ENCODE assay signal across 11 cellular contexts in genomic region chr19:7415163-7415856, GRCh38.
A peak's percentile ranks its signal among the peaks of the same experiment; 100 is the strongest.
DNase-seq lines count a peak whose midpoint lies in the region; ATAC-seq, FAIRE-seq and TF ChIP-seq lines count a peak whose summit lies in the region.
"Had no signal": no experiment of that assay in that cellular context is flagged by ENCODE, and none has a peak within 500 bp of the region (broad histone marks: within the 10 kb centered on the region; RNA-seq: fewer than 3 reads in every experiment).

No MANE protein-coding gene starts in this region.

- H3K14ac ChIP-seq in H1 (ENCODE audit: insufficient read length) = no peak overlapping the region

- no peak overlapping the region for H3K27ac ChIP-seq in CD4-positive, alpha-beta memory T cell (ENCODE audit: low read depth, low read length)
- no peak overlapping the region for H3K27ac ChIP-seq in H1 (ENCODE audit: low read depth, low read length)
- H3K27ac ChIP-seq in naive thymus-derived CD4-positive, alpha-beta T cell (ENCODE audit: low read depth, low read length) = no peak overlapping the region

- no peak overlapping the region for H4K5ac ChIP-seq in H1 (ENCODE audit: insufficient read length, low read depth, low read length)

- H2AFZ ChIP-seq in H1 (ENCODE audit: low read length) = no peak overlapping the region

- H2BK20ac ChIP-seq in H1 (ENCODE audit: low read length) = no peak overlapping the region

- TF ChIP-seq EP300 in H1 (IDR thresholded peaks at IDR 0.05; ENCODE audit: borderline replicate concordance in 1 of 2, low read depth in 2 of 2, low read length in 2 of 2) = no peak

- H3K36me3 Mint-ChIP-seq in CD4-positive, alpha-beta memory T cell = peaks cover 19 to 30% of the 10 kb centered on the region in 2 donors
- H3K36me3 Mint-ChIP-seq in naive thymus-derived CD4-positive, alpha-beta T cell = peaks cover 4 to 28% (median 11%) of the 10 kb centered on the region in 5 donors

- H3K27me3 Mint-ChIP-seq in CD4-positive, alpha-beta memory T cell = no peaks in the 10 kb centered on the region
- no peaks in the 10 kb centered on the region for H3K27me3 Mint-ChIP-seq in naive thymus-derived CD4-positive, alpha-beta T cell

- H3K27me3 ChIP-seq in CD4-positive, alpha-beta memory T cell (ENCODE audit: insufficient read depth, low read length) = no peaks in the 10 kb centered on the region
- H3K27me3 ChIP-seq in H1 (replicated peaks in 1 of 4; ENCODE audit: control insufficient read depth in 3 of 4, extremely low read depth in 1 of 4, insufficient read depth in 3 of 4, low read length in 3 of 4) = no peaks in the 10 kb centered on the region
- H3K27me3 ChIP-seq in naive thymus-derived CD4-positive, alpha-beta T cell (ENCODE audit: control insufficient read depth in 2 of 2, insufficient read depth in 2 of 2, low read length in 2 of 2) = no peaks in the 10 kb centered on the region

- ATAC-seq in naive thymus-derived CD4-positive, alpha-beta T cell = no peak

- no peak overlapping the region for H3K4me2 ChIP-seq in H1 (ENCODE audit: insufficient read depth in 1 of 2, low read depth in 2 of 2, low read length in 2 of 2)

- H4K91ac ChIP-seq in H1 (replicated peaks; ENCODE audit: insufficient read length, low read length) = no peak overlapping the region

- TF ChIP-seq RAD21 in H1 (IDR thresholded peaks at IDR 0.05 in 1 of 2, conservative IDR thresholded peaks at IDR 0.05 in 1 of 2; ENCODE audit: low read depth in 2 of 2, low read length in 2 of 2) = peak in 1 of 2 experiments; percentile 19; a peak in 2 of 4 replicates

- no peak overlapping the region for H3K23ac ChIP-seq in H1 (ENCODE audit: insufficient read length)

- TF ChIP-seq POLR2A in H1 (IDR thresholded peaks at IDR 0.05; ENCODE audit: control extremely low read depth in 1 of 2, low read depth in 2 of 2, low read length in 2 of 2) = no peak

- CTCF ChIA-PET in CD4-positive, alpha-beta memory T cell (lab: Charles Lee; ENCODE audit: partially characterized antibody) = no interaction called here
- CTCF ChIA-PET in H1 (lab: Charles Lee; ENCODE audit: partially characterized antibody) = interaction anchor here (0.6 to 2.0 kb wide), 8 partner anchors 9 to 1097 kb away, joined by 3 to 7 read pairs (median 3); no protein-coding TSS in a partner anchor
- CTCF ChIA-PET in naive thymus-derived CD4-positive, alpha-beta T cell (lab: Charles Lee) = no interaction called here

- peaks cover 20% of the 10 kb centered on the region for H3K36me3 ChIP-seq in CD4-positive, alpha-beta memory T cell (ENCODE audit: insufficient read depth, low read length)
- no peaks in the 10 kb centered on the region for H3K36me3 ChIP-seq in H1 (ENCODE audit: control insufficient read depth in 2 of 4, insufficient read depth in 4 of 4, low read length in 3 of 4)
- H3K36me3 ChIP-seq in naive thymus-derived CD4-positive, alpha-beta T cell (ENCODE audit: control insufficient read depth in 2 of 3, insufficient read depth in 3 of 3, low read length in 3 of 3) = peaks cover 0 to 72% (median 6%) of the 10 kb centered on the region in 3 experiments

- H2BK12ac ChIP-seq in H1 (ENCODE audit: low read depth, low read length) = no peak overlapping the region

- H3K4me1 Mint-ChIP-seq in CD4-positive, alpha-beta memory T cell = peaks cover 20 to 44% (median 23%) of the 10 kb centered on the region in 4 donors
- peaks cover 6 to 69% (median 34%) of the 10 kb centered on the region in 7 donors for H3K4me1 Mint-ChIP-seq in naive thymus-derived CD4-positive, alpha-beta T cell

- H3K9ac ChIP-seq in H1 (replicated peaks in 1 of 4; ENCODE audit: extremely low read depth in 1 of 4, low read depth in 3 of 4, low read length in 3 of 4) = no peak overlapping the region

- no peak overlapping the region for H2BK120ac ChIP-seq in H1 (replicated peaks; ENCODE audit: low read depth, low read length)

- peak in 1 of 3 experiments; percentile 17; a peak in 2 of 4 replicates for TF ChIP-seq CTCF in H1 (IDR thresholded peaks at IDR 0.05; ENCODE audit: control extremely low read depth in 1 of 3, insufficient read depth in 1 of 3, low read depth in 1 of 3, low read length in 3 of 3)

- H3K18ac ChIP-seq in H1 (ENCODE audit: extremely low read depth, low read length) = no peak overlapping the region

- H3K9me3 ChIP-seq in CD4-positive, alpha-beta memory T cell (ENCODE audit: control insufficient read depth in 1 of 2, low read length in 2 of 2) = no peaks in the 10 kb centered on the region
- no peaks in the 10 kb centered on the region for H3K9me3 ChIP-seq in H1 (ENCODE audit: insufficient read depth in 2 of 2, low read depth in 1 of 2, low read length in 1 of 2)
- H3K9me3 ChIP-seq in naive thymus-derived CD4-positive, alpha-beta T cell (ENCODE audit: control insufficient read depth in 2 of 3, low read length in 3 of 3) = no peaks in the 10 kb centered on the region

- no peaks in the 10 kb centered on the region for H3K23me2 ChIP-seq in H1 (ENCODE audit: low read depth, low read length)

- DNase-seq in CD4-positive, alpha-beta memory T cell = no peak
- DNase-seq in NCI-H69 (lab: John Stamatoyannopoulos, UW) (peak; percentile 13), H1 (ENCODE audit: low read depth in 1 of 2, low spot score in 2 of 2) (no peak), putamen (ENCODE audit: low spot score) (no peak), activated T-cell treated with anti-CD3 and anti-CD28 coated beads for 4 hours (no peak), NCI-H2081 (lab: John Stamatoyannopoulos, UW) (no peak), anterior cingulate cortex (lab: John Stamatoyannopoulos, UW) (no peak)
- no peak for DNase-seq in naive thymus-derived CD4-positive, alpha-beta T cell
- DNase-seq: DMS 273 treated with DMSO at 0.1 percent for 48 hours, MV-4-11, SW 1271 had no signal

- intact Hi-C loops in CD4-positive, alpha-beta memory T cell (cut with micrococcal nuclease) = no loop called here
- intact Hi-C loops in naive thymus-derived CD4-positive, alpha-beta T cell (cut with micrococcal nuclease) = no loop called here

- peak overlapping the region in 5 of 7 donors; percentile 38 to 73 (median 57) for H3K27ac Mint-ChIP-seq in CD4-positive, alpha-beta memory T cell
- peak overlapping the region in 5 of 9 donors; percentile 8 to 90 (median 41) for H3K27ac Mint-ChIP-seq in naive thymus-derived CD4-positive, alpha-beta T cell

- H3K4me3 ChIP-seq in CD4-positive, alpha-beta memory T cell (ENCODE audit: low read length in 2 of 2) = no peak overlapping the region
- no peak overlapping the region for H3K4me3 ChIP-seq in H1 (ENCODE audit: extremely low read depth in 1 of 4, insufficient read depth in 2 of 4, low read depth in 3 of 4, low read length in 4 of 4)
- no peak overlapping the region for H3K4me3 ChIP-seq in naive thymus-derived CD4-positive, alpha-beta T cell (ENCODE audit: low read length)

- peaks cover 0 to 24% of the 10 kb centered on the region in 2 experiments; a peak in 2 of 4 replicates for H3K79me2 ChIP-seq in H1 (ENCODE audit: control insufficient read depth in 1 of 2, insufficient read depth in 2 of 2, low read length in 2 of 2)

- peak overlapping the region; percentile 39; the same call in 1 of the 2 replicates for H2AK5ac ChIP-seq in H1 (ENCODE audit: low read depth, low read length)

- peaks cover 7% of the 10 kb centered on the region for H3K4me1 ChIP-seq in CD4-positive, alpha-beta memory T cell (ENCODE audit: insufficient read depth, low read length)
- peaks cover 0 to 2% (median 0%) of the 10 kb centered on the region in 4 experiments; a peak in 2 of 7 replicates for H3K4me1 ChIP-seq in H1 (replicated peaks in 1 of 4; ENCODE audit: control insufficient read depth in 3 of 4, insufficient read depth in 4 of 4, low read length in 3 of 4)
- H3K4me1 ChIP-seq in naive thymus-derived CD4-positive, alpha-beta T cell (ENCODE audit: control insufficient read depth in 2 of 2, insufficient read depth in 2 of 2, low read length in 2 of 2) = no peaks in the 10 kb centered on the region

- no peak for FAIRE-seq in H1 (lab: Jason Lieb, UNC)

- peak overlapping the region in 1 of 8 donors; percentile 67 for H3K4me3 Mint-ChIP-seq in CD4-positive, alpha-beta memory T cell
- no peak overlapping the region for H3K4me3 Mint-ChIP-seq in naive thymus-derived CD4-positive, alpha-beta T cell

- peaks cover 2 to 10% of the 10 kb centered on the region in 2 experiments for H4K20me1 ChIP-seq in H1 (replicated peaks in 1 of 2; ENCODE audit: control insufficient read depth in 1 of 2, insufficient read depth in 2 of 2, low read length in 2 of 2)

- no peak overlapping the region for H4K8ac ChIP-seq in H1 (ENCODE audit: extremely low read depth, insufficient read depth, low read length)

- H3K9me3 Mint-ChIP-seq in CD4-positive, alpha-beta memory T cell = peaks cover 0 to 3% (median 0%) of the 10 kb centered on the region in 8 donors
- peaks cover 0 to 2% (median 0%) of the 10 kb centered on the region in 11 donors for H3K9me3 Mint-ChIP-seq in naive thymus-derived CD4-positive, alpha-beta T cell

- POLR2A ChIA-PET in CD4-positive, alpha-beta memory T cell (lab: Charles Lee; ENCODE audit: partially characterized antibody) = interaction anchor here (1.0 kb wide), 1 partner anchor 14 kb away, joined by 3 read pairs; no protein-coding TSS in a partner anchor
- POLR2A ChIA-PET in H1 (lab: Charles Lee; ENCODE audit: partially characterized antibody) = no interaction called here
- POLR2A ChIA-PET in naive thymus-derived CD4-positive, alpha-beta T cell (lab: Charles Lee) = interaction anchor here (0.6 kb wide), 1 partner anchor 345 kb away, joined by 3 read pairs; no protein-coding TSS in a partner anchor

- no peak overlapping the region for H3K4ac ChIP-seq in H1 (replicated peaks; ENCODE audit: insufficient read length, low read depth, low read length)

- H2BK5ac ChIP-seq in H1 (ENCODE audit: low read depth, low read length) = no peak overlapping the region

- WGBS in H1 (ENCODE audit: extremely low coverage in 1 of 2, insufficient coverage in 1 of 2, insufficient read length in 1 of 2, insufficient replicate concordance in 2 of 2, low coverage in 1 of 2, low lambda C conversion rate in 2 of 2, missing lambda C conversion rate in 1 of 2), 2 experiments = 76% methylated on average over 17 of the region's 22 CpGs; no CpG with 5 or more reads in 1 of the 2 experiments

- H3K56ac ChIP-seq in H1 (replicated peaks; ENCODE audit: insufficient read length, low read depth, low read length) = no peak overlapping the region

- peaks cover 4% of the 10 kb centered on the region; the same call in 1 of the 2 replicates for H3K79me1 ChIP-seq in H1 (ENCODE audit: low read depth, low read length)

- no peak overlapping the region for H2BK15ac ChIP-seq in H1 (ENCODE audit: low read length)

TF ChIP-seq in H1, 55 proteins besides CTCF, POLR2A, EP300 and RAD21:
- TF ChIP-seq SIRT6 (IDR thresholded peaks at IDR 0.05; ENCODE audit: low read length) (no peak), CHD1 (IDR thresholded peaks at IDR 0.05; ENCODE audit: low read depth, low read length) (no peak), SRF (IDR thresholded peaks at IDR 0.05; ENCODE audit: low read depth, low read length) (no peak)
